In the genomic region with DNA sequence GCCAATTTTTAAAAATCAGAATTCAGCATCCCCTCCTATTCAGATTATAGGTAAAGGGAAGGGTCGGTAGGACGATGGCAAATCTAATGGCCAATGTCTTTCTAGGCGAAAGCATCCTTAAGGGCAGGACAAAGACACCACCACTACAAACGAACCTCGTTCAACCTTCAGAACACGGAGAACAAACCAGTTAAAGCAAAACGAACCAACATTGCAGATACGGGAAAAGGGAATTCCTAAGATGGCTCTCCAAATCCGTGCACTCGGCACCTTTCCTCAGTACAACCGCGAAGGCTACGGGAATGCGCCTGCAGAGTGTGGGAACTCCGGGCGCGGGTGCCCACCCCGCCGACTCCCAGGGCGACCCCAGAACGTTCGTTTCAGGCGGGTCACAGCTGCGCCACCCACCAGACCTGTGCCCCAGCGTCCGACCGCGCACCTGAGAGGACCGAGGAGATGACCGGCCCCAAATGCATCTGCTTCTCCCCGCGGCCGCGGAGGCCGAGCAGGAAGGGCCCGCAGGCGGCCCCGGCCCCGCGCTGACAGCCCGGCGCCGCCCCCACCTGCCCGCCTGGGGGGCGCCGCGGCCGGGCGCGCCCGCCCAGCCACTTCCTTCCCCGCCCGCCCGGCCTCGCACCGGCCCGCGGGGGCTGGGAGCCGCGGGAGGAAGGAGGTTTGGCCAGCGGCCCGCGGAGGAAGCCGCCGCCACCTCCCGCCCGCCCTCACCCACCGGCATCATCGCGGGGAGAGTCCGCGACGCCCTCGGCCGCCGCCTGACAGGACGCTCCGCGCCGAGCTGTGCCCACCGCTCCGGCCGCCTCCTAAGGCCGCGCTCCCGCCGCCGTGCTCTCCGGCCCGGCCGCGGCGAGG, we compare ENCODE assay signal across 8 cellular contexts. TPM values are rescaled to one million over a fixed set of nuclear protein-coding genes. Genes with fewer than 3 reads are reported as not detected.
A peak's percentile ranks its signal among the peaks of the same experiment; 100 is the strongest.
DNase-seq lines count a peak whose midpoint lies in the region; ATAC-seq and TF ChIP-seq lines count a peak whose summit lies in the region.

No MANE protein-coding gene starts in this region.

- no peaks in the 10 kb centered on the region for H3K9me3 ChIP-seq in CD8-positive, alpha-beta T cell (ENCODE audit: low read length)
- no peaks in the 10 kb centered on the region for H3K9me3 ChIP-seq in colonic mucosa
- no peaks in the 10 kb centered on the region for H3K9me3 ChIP-seq in subcutaneous abdominal adipose tissue (ENCODE audit: control insufficient read depth in 5 of 5, low read length in 5 of 5)

- H3K27me3 Mint-ChIP-seq in CD8-positive, alpha-beta T cell (ENCODE audit: low read depth): no peaks in the 10 kb centered on the region
- H3K27me3 Mint-ChIP-seq in T-helper 2 cell treated with Interferon-gamma antibody and Interleukin-4, amounts not matched to agents 5 μg/mL and 100 μg/mL, for 36 hours (ENCODE audit: low read depth): peaks cover 26% of the 10 kb centered on the region

- no peaks in the 10 kb centered on the region for H3K36me3 ChIP-seq in CD8-positive, alpha-beta T cell (ENCODE audit: insufficient read depth, low read length)
- H3K36me3 ChIP-seq in colonic mucosa (no peaks in the 10 kb centered on the region), subcutaneous abdominal adipose tissue (ENCODE audit: control insufficient read depth in 5 of 5, insufficient read depth in 5 of 5, low read length in 5 of 5) (no peaks in the 10 kb centered on the region)

- POLR2A ChIA-PET in CD8-positive, alpha-beta T cell (lab: Charles Lee): no interaction called here

- peak overlapping the region; percentile 84 to 88 for H3K9ac ChIP-seq in colonic mucosa (ENCODE audit: low read depth in 2 of 2, low read length in 2 of 2)
- H3K9ac ChIP-seq in subcutaneous abdominal adipose tissue (ENCODE audit: low read length in 5 of 5): peak overlapping the region in 4 of 5 donors; percentile 49 to 75 (median 68)

- intact Hi-C loops in CD8-positive, alpha-beta T cell (cut with DNase I, micrococcal nuclease): loop anchor here (1.0 to 5.0 kb wide), 9 partner anchors 25 to 1255 kb away; a partner anchor contains a TSS
- intact Hi-C loops in colonic mucosa (cut with DNase I): no loop called here
- intact Hi-C loops in lower leg skin (cut with DNase I; ENCODE audit: low total_unique reads): no loop called here

- 2% methylated on average over 39 to 59 of the region's 93 CpGs for WGBS in lower leg skin, 2 donors

- H3K9me3 Mint-ChIP-seq in CD8-positive, alpha-beta T cell: no peaks in the 10 kb centered on the region
- no peaks in the 10 kb centered on the region for H3K9me3 Mint-ChIP-seq in T-helper 2 cell treated with Interferon-gamma antibody and Interleukin-4, amounts not matched to agents 5 μg/mL and 100 μg/mL, for 36 hours

- no peak for TF ChIP-seq CTCF in CD8-positive, alpha-beta T cell (IDR thresholded peaks at IDR 0.05)
- TF ChIP-seq CTCF in colonic mucosa (IDR thresholded peaks at IDR 0.05) (no peak), lower leg skin (IDR thresholded peaks at IDR 0.05) (no peak)

- CTCF ChIA-PET in CD8-positive, alpha-beta T cell (lab: Charles Lee): no interaction called here

- peak overlapping the region; percentile 73 for H3K4me3 ChIP-seq in CD8-positive, alpha-beta T cell (ENCODE audit: low read depth, low read length)
- H3K4me3 ChIP-seq in colonic mucosa: peak overlapping the region; percentile 63
- peak overlapping the region; percentile 37 for H3K4me3 ChIP-seq in lower leg skin (ENCODE audit: low read depth, poor library complexity, severe bottlenecking)
- peak overlapping the region; percentile 62 to 75 (median 71) for H3K4me3 ChIP-seq in subcutaneous abdominal adipose tissue (ENCODE audit: low read depth in 1 of 5, low read length in 5 of 5)

- H3K27ac ChIP-seq in CD8-positive, alpha-beta T cell (ENCODE audit: low read depth, low read length): no peak overlapping the region
- H3K27ac ChIP-seq in colonic mucosa (peak overlapping the region; percentile 57), subcutaneous abdominal adipose tissue (ENCODE audit: low read depth, low read length) (peak overlapping the region; percentile 7)

- H3K4me1 Mint-ChIP-seq in CD8-positive, alpha-beta T cell (ENCODE audit: low read depth): peaks cover 20% of the 10 kb centered on the region
- H3K4me1 Mint-ChIP-seq in T-helper 2 cell treated with Interferon-gamma antibody and Interleukin-4, amounts not matched to agents 5 μg/mL and 100 μg/mL, for 36 hours (ENCODE audit: low read depth): peaks cover 11% of the 10 kb centered on the region

- peak overlapping the region; percentile 74 for H3K27ac Mint-ChIP-seq in CD8-positive, alpha-beta T cell
- H3K27ac Mint-ChIP-seq in T-helper 2 cell treated with Interferon-gamma antibody and Interleukin-4, amounts not matched to agents 5 μg/mL and 100 μg/mL, for 36 hours: peak overlapping the region; percentile 57

- H3K4me1 ChIP-seq in CD8-positive, alpha-beta T cell (ENCODE audit: insufficient read depth, low read length): peaks cover 14% of the 10 kb centered on the region
- H3K4me1 ChIP-seq in colonic mucosa (peaks cover 7% of the 10 kb centered on the region), subcutaneous abdominal adipose tissue (ENCODE audit: control insufficient read depth in 5 of 5, insufficient read depth in 5 of 5, low read length in 5 of 5) (peaks cover 0 to 24% (median 17%) of the 10 kb centered on the region in 5 donors)

- ATAC-seq in CD8-positive, alpha-beta T cell: peak; percentile 9
- ATAC-seq in GM19438 (IDR thresholded peaks at IDR 0.05; ENCODE audit: low read depth, unreplicated experiment): peak; percentile 38
- ATAC-seq in HG03432 (IDR thresholded peaks at IDR 0.05; ENCODE audit: unreplicated experiment): peak; percentile 38

- H3K4me3 Mint-ChIP-seq in CD8-positive, alpha-beta T cell: peak overlapping the region; percentile 90
- peak overlapping the region; percentile 89 for H3K4me3 Mint-ChIP-seq in T-helper 2 cell treated with Interferon-gamma antibody and Interleukin-4, amounts not matched to agents 5 μg/mL and 100 μg/mL, for 36 hours

- no peaks in the 10 kb centered on the region for H3K27me3 ChIP-seq in CD8-positive, alpha-beta T cell (ENCODE audit: insufficient read depth, low read length)
- no peaks in the 10 kb centered on the region for H3K27me3 ChIP-seq in colonic mucosa
- peaks cover 0 to 13% (median 0%) of the 10 kb centered on the region in 5 donors for H3K27me3 ChIP-seq in subcutaneous abdominal adipose tissue (ENCODE audit: control insufficient read depth in 5 of 5, insufficient read depth in 4 of 5, low read length in 5 of 5)

- no peak for TF ChIP-seq POLR2A in lower leg skin (IDR thresholded peaks at IDR 0.05)

- peaks cover 5% of the 10 kb centered on the region for H3K36me3 Mint-ChIP-seq in CD8-positive, alpha-beta T cell
- no peaks in the 10 kb centered on the region for H3K36me3 Mint-ChIP-seq in T-helper 2 cell treated with Interferon-gamma antibody and Interleukin-4, amounts not matched to agents 5 μg/mL and 100 μg/mL, for 36 hours (ENCODE audit: low read depth)

- DNase-seq in CD8-positive, alpha-beta T cell: peak in 3 of 7 experiments; percentile 16 to 56 (median 19)
- peak; percentile 27 for DNase-seq in T-helper 2 cell treated with Interferon-gamma antibody and Interleukin-4, amounts not matched to agents 5 μg/mL and 100 μg/mL, for 36 hours (ENCODE audit: low spot score)
- peak; percentile 35 for DNase-seq in colonic mucosa
- DNase-seq in lower leg skin (ENCODE audit: low spot score in 2 of 2): peak in 1 of 2 donors; percentile 88
- no peak for DNase-seq in midbrain (lab: John Stamatoyannopoulos, UW)

RNA-seq across cellular contexts. Expression of a gene that starts 0.6 kb away (rescaled TPM):
- 10 to 100 TPM; 20.9 to 22.6 TPM for total RNA-seq in CD8-positive, alpha-beta T cell
- total RNA-seq in colonic mucosa: 10 to 100 TPM; 41.1 to 48.3 TPM
- 10 to 100 TPM; 28.9 to 55.8 (median 41.5) TPM for total RNA-seq in lower leg skin

Comparison
In these comparisons a context has a peak if more than half of its experiments do, and no peak if none do; other contexts are left out.
1. intact Hi-C loops: an anchor here in CD8-positive, alpha-beta T cell (1.0 to 5.0 kb wide); none called in colonic mucosa and lower leg skin.